In genomic region chr9:33381231-33381791, GRCh38 we compare ENCODE assay signal across 2 cellular contexts.
TF ChIP-seq lines count a peak whose summit lies in the region.

No MANE protein-coding gene starts in this region.

TF ChIP-seq in HepG2, 621 proteins besides CTCF, POLR2A, EP300 and RAD21:
- TF ChIP-seq ZFY (CRISPR knock-in tag; IDR thresholded peaks at IDR 0.05) (no peak; the same call in 1 of the 2 replicates), SAP130 (CRISPR knock-in tag; IDR thresholded peaks at IDR 0.05; ENCODE audit: low read depth) (peak; percentile 44), ZNF577 (CRISPR knock-in tag; IDR thresholded peaks at IDR 0.05; ENCODE audit: borderline replicate concordance, low read depth) (no peak), LCORL (IDR thresholded peaks at IDR 0.05) (no peak), LCORL (CRISPR knock-in tag; IDR thresholded peaks at IDR 0.05) (0 out of 2 replicates have a peak, but pooled peaks have one; percentile 42), MIER3 (CRISPR knock-in tag; IDR thresholded peaks at IDR 0.05; ENCODE audit: borderline replicate concordance) (no peak), TEAD3 (CRISPR knock-in tag; optimal IDR thresholded peaks at IDR 0.05; ENCODE audit: borderline replicate concordance) (peak; percentile 62), ZNF281 (CRISPR knock-in tag; IDR thresholded peaks at IDR 0.05; ENCODE audit: borderline replicate concordance) (peak; percentile 55; the same call in 1 of the 2 replicates), ZNF12 (CRISPR knock-in tag; IDR thresholded peaks at IDR 0.05) (no peak), ZNF687 (CRISPR knock-in tag; IDR thresholded peaks at IDR 0.05) (peak; percentile 41; the same call in 1 of the 2 replicates), ZFX (CRISPR knock-in tag; IDR thresholded peaks at IDR 0.05; ENCODE audit: low read depth) (peak; percentile 30; the same call in 1 of the 2 replicates), ZBTB7A (CRISPR knock-in tag; IDR thresholded peaks at IDR 0.05) (peak; percentile 51; the same call in 1 of the 2 replicates)
- TF ChIP-seq, protein P1, sequence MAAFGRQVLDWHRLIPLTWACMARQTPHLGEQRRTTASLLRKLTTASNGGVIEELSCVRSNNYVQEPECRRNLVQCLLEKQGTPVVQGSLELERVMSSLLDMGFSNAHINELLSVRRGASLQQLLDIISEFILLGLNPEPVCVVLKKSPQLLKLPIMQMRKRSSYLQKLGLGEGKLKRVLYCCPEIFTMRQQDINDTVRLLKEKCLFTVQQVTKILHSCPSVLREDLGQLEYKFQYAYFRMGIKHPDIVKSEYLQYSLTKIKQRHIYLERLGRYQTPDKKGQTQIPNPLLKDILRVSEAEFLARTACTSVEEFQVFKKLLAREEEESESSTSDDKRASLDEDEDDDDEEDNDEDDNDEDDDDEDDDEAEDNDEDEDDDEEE (CRISPR knock-in tag; IDR thresholded peaks at IDR 0.05): 0 out of 2 replicates have a peak, but pooled peaks have one; percentile 52
- TF ChIP-seq, protein P2, sequence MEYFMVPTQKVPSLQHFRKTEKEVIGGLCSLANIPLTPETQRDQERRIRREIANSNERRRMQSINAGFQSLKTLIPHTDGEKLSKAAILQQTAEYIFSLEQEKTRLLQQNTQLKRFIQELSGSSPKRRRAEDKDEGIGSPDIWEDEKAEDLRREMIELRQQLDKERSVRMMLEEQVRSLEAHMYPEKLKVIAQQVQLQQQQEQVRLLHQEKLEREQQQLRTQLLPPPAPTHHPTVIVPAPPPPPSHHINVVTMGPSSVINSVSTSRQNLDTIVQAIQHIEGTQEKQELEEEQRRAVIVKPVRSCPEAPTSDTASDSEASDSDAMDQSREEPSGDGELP (IDR thresholded peaks at IDR 0.05; ENCODE audit: borderline replicate concordance, low read depth): peak; percentile 23; the same call in 1 of the 2 replicates
- TF ChIP-seq, protein P3, sequence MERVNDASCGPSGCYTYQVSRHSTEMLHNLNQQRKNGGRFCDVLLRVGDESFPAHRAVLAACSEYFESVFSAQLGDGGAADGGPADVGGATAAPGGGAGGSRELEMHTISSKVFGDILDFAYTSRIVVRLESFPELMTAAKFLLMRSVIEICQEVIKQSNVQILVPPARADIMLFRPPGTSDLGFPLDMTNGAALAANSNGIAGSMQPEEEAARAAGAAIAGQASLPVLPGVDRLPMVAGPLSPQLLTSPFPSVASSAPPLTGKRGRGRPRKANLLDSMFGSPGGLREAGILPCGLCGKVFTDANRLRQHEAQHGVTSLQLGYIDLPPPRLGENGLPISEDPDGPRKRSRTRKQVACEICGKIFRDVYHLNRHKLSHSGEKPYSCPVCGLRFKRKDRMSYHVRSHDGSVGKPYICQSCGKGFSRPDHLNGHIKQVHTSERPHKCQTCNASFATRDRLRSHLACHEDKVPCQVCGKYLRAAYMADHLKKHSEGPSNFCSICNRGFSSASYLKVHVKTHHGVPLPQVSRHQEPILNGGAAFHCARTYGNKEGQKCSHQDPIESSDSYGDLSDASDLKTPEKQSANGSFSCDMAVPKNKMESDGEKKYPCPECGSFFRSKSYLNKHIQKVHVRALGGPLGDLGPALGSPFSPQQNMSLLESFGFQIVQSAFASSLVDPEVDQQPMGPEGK (CRISPR knock-in tag; IDR thresholded peaks at IDR 0.05): 0 out of 2 replicates have a peak, but pooled peaks have one; percentile 22

TF ChIP-seq in SK-N-SH treated with all-trans-retinoic acid at 6 μM for 48 hours, 23 proteins besides CTCF, POLR2A, EP300 and RAD21:
- TF ChIP-seq TOX (CRISPR knock-in tag; IDR thresholded peaks at IDR 0.05; ENCODE audit: borderline replicate concordance) (no peak), TCF4 (CRISPR knock-in tag; IDR thresholded peaks at IDR 0.05; ENCODE audit: borderline replicate concordance) (no peak), PPARA (CRISPR knock-in tag; IDR thresholded peaks at IDR 0.05; ENCODE audit: borderline replicate concordance) (no peak), GLIS3 (CRISPR knock-in tag; IDR thresholded peaks at IDR 0.05) (no peak), RARB (CRISPR knock-in tag; IDR thresholded peaks at IDR 0.05) (no peak), BACH2 (CRISPR knock-in tag; IDR thresholded peaks at IDR 0.05; ENCODE audit: borderline replicate concordance) (no peak), CSDC2 (CRISPR knock-in tag; IDR thresholded peaks at IDR 0.05) (no peak), CREB5 (CRISPR knock-in tag; IDR thresholded peaks at IDR 0.05; ENCODE audit: low read depth) (no peak), ESRRG (CRISPR knock-in tag; IDR thresholded peaks at IDR 0.05) (no peak), OSR1 (CRISPR knock-in tag; IDR thresholded peaks at IDR 0.05) (no peak)
- TF ChIP-seq, protein P4, sequence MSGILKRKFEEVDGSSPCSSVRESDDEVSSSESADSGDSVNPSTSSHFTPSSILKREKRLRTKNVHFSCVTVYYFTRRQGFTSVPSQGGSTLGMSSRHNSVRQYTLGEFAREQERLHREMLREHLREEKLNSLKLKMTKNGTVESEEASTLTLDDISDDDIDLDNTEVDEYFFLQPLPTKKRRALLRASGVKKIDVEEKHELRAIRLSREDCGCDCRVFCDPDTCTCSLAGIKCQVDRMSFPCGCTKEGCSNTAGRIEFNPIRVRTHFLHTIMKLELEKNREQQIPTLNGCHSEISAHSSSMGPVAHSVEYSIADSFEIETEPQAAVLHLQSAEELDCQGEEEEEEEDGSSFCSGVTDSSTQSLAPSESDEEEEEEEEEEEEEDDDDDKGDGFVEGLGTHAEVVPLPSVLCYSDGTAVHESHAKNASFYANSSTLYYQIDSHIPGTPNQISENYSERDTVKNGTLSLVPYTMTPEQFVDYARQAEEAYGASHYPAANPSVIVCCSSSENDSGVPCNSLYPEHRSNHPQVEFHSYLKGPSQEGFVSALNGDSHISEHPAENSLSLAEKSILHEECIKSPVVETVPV (CRISPR knock-in tag; IDR thresholded peaks at IDR 0.05): no peak
- TF ChIP-seq, protein P5, sequence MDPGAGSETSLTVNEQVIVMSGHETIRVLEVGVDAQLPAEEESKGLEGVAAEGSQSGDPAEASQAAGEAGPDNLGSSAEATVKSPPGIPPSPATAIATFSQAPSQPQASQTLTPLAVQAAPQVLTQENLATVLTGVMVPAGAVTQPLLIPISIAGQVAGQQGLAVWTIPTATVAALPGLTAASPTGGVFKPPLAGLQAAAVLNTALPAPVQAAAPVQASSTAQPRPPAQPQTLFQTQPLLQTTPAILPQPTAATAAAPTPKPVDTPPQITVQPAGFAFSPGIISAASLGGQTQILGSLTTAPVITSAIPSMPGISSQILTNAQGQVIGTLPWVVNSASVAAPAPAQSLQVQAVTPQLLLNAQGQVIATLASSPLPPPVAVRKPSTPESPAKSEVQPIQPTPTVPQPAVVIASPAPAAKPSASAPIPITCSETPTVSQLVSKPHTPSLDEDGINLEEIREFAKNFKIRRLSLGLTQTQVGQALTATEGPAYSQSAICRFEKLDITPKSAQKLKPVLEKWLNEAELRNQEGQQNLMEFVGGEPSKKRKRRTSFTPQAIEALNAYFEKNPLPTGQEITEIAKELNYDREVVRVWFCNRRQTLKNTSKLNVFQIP (CRISPR knock-in tag; IDR thresholded peaks at IDR 0.05; ENCODE audit: borderline replicate concordance, low read depth): no peak
TF ChIP-seq in SK-N-SH treated with all-trans-retinoic acid at 6 μM for 48 hours: peak in this region for 0.
